In the genomic region with DNA sequence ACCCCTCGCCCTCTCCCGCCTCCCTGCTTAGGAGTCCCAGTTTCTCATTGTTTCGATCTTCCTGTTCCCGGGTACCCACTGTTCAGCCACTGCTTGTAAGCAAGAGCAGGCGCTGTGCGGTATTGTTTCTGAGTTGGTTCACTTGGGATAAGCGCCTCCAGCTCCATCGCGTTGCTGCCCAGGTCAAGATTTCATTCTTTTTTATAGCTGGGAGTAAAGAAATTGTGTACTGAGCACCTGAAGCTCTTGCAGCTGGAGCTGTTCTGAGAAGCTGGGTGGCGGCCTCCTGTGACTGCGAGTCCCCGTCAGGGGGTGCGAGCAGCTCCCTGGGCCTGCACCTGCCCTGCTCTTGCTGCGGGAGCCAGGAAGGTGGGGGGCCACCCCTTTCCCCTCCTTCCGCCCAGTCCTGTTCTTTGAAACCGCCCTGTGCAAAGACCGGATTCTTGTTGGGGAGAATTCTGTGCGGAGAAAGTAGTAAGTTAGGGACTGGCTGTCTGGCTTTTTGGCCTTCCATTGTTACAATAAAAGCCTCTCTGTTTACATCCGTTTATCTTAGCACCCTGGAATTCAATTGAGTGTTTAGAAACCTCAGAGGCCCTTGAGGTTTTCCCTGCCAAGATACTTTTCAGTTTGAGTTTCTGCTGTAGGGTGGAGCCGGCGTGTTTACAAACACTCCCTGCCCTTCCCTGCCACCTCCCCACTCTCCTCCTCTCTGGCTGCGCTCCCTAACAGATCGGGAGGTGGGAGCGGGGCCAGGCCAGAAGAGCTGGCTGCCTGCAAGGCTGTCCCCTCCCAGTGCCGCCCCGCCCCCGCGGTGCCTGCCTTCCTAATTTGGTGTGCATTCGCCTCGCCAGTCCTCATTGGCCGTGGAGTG, we compare ENCODE assay signal across 8 cellular contexts. TPM values are rescaled to one million over a fixed set of nuclear protein-coding genes. Genes with fewer than 3 reads are reported as not detected.
DNase-seq lines count a peak whose midpoint lies in the region; ATAC-seq and TF ChIP-seq lines count a peak whose summit lies in the region.

No MANE protein-coding gene starts in this region.

- peak overlapping the region; percentile 86 to 99 (median 95) for H3K27ac Mint-ChIP-seq in CD4-positive, alpha-beta memory T cell

- POLR2A ChIA-PET in CD4-positive, alpha-beta memory T cell (lab: Charles Lee; ENCODE audit: partially characterized antibody), result interaction anchor here (0.9 to 7.0 kb wide), 12 partner anchors 8 to 124 kb away, joined by 3 to 69 read pairs (median 4); partner anchors contain the start of genes AP5Z1 and FOXK1

- intact Hi-C loops in CD4-positive, alpha-beta memory T cell (cut with micrococcal nuclease), result loop anchor here (1.0 to 2.0 kb wide), 4 partner anchors 10 to 104 kb away; partner anchors contain the start of gene AP5Z1

- peaks cover 41 to 76% (median 58%) of the 10 kb centered on the region in 4 donors for H3K4me1 Mint-ChIP-seq in CD4-positive, alpha-beta memory T cell

- no peaks in the 10 kb centered on the region for H3K9me3 ChIP-seq in CD4-positive, alpha-beta memory T cell (ENCODE audit: control insufficient read depth in 1 of 2, low read length in 2 of 2)

- H3K27me3 Mint-ChIP-seq in CD4-positive, alpha-beta memory T cell, result no peaks in the 10 kb centered on the region

- peaks cover 0 to 2% (median 0%) of the 10 kb centered on the region in 8 donors for H3K9me3 Mint-ChIP-seq in CD4-positive, alpha-beta memory T cell

- TF ChIP-seq CTCF in epithelial cell of proximal tubule (conservative IDR thresholded peaks at IDR 0.05; ENCODE audit: low read depth, low read length), result no peak

- H3K4me3 ChIP-seq in CD4-positive, alpha-beta memory T cell (ENCODE audit: low read length in 2 of 2), result peak overlapping the region; percentile 20 to 59
- peak overlapping the region; percentile 33 for H3K4me3 ChIP-seq in epithelial cell of proximal tubule (ENCODE audit: low read depth, low read length)

- H3K36me3 Mint-ChIP-seq in CD4-positive, alpha-beta memory T cell, result peaks cover 15 to 33% of the 10 kb centered on the region in 2 donors

- H3K4me3 Mint-ChIP-seq in CD4-positive, alpha-beta memory T cell, result peak overlapping the region; percentile 80 to 91 (median 87)

- H3K27ac ChIP-seq in CD4-positive, alpha-beta memory T cell (ENCODE audit: low read depth, low read length), result peak overlapping the region; percentile 63

- peaks cover 66% of the 10 kb centered on the region for H3K4me1 ChIP-seq in CD4-positive, alpha-beta memory T cell (ENCODE audit: insufficient read depth, low read length)

- no peaks in the 10 kb centered on the region for H3K27me3 ChIP-seq in CD4-positive, alpha-beta memory T cell (ENCODE audit: insufficient read depth, low read length)

- peaks cover 29% of the 10 kb centered on the region for H3K36me3 ChIP-seq in CD4-positive, alpha-beta memory T cell (ENCODE audit: insufficient read depth, low read length)

- CTCF ChIA-PET in CD4-positive, alpha-beta memory T cell (lab: Charles Lee; ENCODE audit: partially characterized antibody), result interaction anchor here (1.1 to 3.5 kb wide), 7 partner anchors 10 to 135 kb away, joined by 3 to 25 read pairs (median 9); no protein-coding TSS in a partner anchor

- DNase-seq in CD4-positive, alpha-beta memory T cell, result peak; percentile 75 to 84 (median 80)
- DNase-seq in NOMO-1 treated with DMSO at 0.1 percent for 48 hours (lab: John Stamatoyannopoulos, UW; ENCODE audit: unreplicated experiment), result peak; percentile 65
- peak; percentile 52 for DNase-seq in activated T-cell treated with anti-CD3 and anti-CD28 coated beads for 4 hours
- DNase-seq in epithelial cell of proximal tubule (ENCODE audit: low read depth), result peak; percentile 89
- peak; percentile 96 for DNase-seq in mucosa of gallbladder (ENCODE audit: low spot score)
- DNase-seq in stimulated activated CD8-positive, alpha-beta memory T cell treated with anti-CD3 and anti-CD28 coated beads, Interleukin-4, amount 100 ng/mL, for 4 hours (ENCODE audit: low read depth in 2 of 2, low spot score in 1 of 2), result peak; percentile 29 to 34

- ATAC-seq in GM19452 (IDR thresholded peaks at IDR 0.05; ENCODE audit: unreplicated experiment), result peak; percentile 76
- peak; percentile 28 for ATAC-seq in HG03575 (IDR thresholded peaks at IDR 0.05; ENCODE audit: extremely low read depth, insufficient number of reproducible peaks, low FRiP score, unreplicated experiment)

RNA-seq across cellular contexts. Expression of gene AP5Z1, which starts 30.8 kb away (rescaled TPM):
- total RNA-seq in CD4-positive, alpha-beta memory T cell, result 100 to 1,000 TPM; 100 to 103 TPM
- polyA plus RNA-seq in CD4-positive, alpha-beta memory T cell, result 10 to 100 TPM; 29.1 to 40.6 TPM
- total RNA-seq in epithelial cell of proximal tubule, result 21.1 and 21.4 TPM in 2 replicates
- total RNA-seq in mucosa of gallbladder, result 45.0 TPM

Comparison
In these comparisons a context has a peak if more than half of its experiments do, and no peak if none do; other contexts are left out.
1. Peak in every context shown above with its lines: DNase-seq, ATAC-seq, H3K4me3 ChIP-seq and H3K27ac ChIP-seq.
2. DNase-seq: peak in every context shown above with its lines; median percentile 96 in mucosa of gallbladder; 89 in epithelial cell of proximal tubule; 80 in CD4-positive, alpha-beta memory T cell; 65 in NOMO-1 treated with DMSO at 0.1 percent for 48 hours; 52 in activated T-cell treated with anti-CD3 and anti-CD28 coated beads for 4 hours; 32 in stimulated activated CD8-positive, alpha-beta memory T cell treated with anti-CD3 and anti-CD28 coated beads, Interleukin-4, amount 100 ng/mL, for 4 hours.